In the genomic region with DNA sequence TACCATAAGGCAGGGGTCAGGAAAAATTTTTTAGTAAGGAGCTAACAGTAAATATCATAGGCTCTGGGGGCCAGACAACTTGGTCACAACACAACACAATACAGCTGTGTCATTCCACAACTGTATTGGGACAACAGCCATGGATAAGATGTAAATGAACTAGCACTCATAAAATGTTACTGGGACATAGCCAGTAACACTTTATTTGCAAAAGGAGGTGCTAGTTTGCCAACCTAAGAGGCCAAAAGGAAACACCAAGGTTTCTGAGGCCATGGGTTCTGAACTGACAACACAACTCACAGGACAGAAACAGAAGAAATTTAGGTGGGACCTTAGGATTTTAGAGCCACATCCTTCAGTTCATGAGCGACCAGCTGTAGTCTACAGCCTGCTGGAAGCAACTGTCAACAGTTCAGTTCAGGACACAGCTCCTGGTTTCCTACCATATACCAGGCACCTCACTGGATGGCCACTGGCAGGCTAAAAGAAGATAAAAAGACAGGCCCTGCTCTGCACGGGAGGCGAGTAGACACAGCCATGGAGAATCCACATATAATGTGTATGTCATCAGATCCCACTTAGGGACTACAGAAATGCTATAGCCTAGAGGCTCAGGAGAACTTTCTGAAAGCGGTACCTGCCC, we compare ENCODE assay signal across 14 cellular contexts. TPM values are rescaled to one million over a fixed set of nuclear protein-coding genes. Genes with fewer than 3 reads are reported as not detected.
"Had no signal": no experiment of that assay in that cellular context is flagged by ENCODE, and none has a peak within 500 bp of the region (broad histone marks: within the 10 kb centered on the region; RNA-seq: fewer than 3 reads in every experiment).

No MANE protein-coding gene starts in this region.

- H3K36me3 Mint-ChIP-seq: activated naive CD4-positive, alpha-beta T cell treated with anti-CD3 and anti-CD28 coated beads, Interleukin-2, amount 50 U/mL, for 72 hours had no signal

- H3K36me3 ChIP-seq: upper lobe of left lung had no signal

- ATAC-seq: activated naive CD4-positive, alpha-beta T cell treated with anti-CD3 and anti-CD28 coated beads, Interleukin-2, amount 50 U/mL, for 72 hours; stimulated activated naive CD8-positive, alpha-beta T cell treated with anti-CD3 and anti-CD28 coated beads, Interleukin-15, amount 100 ng/mL, for 72 hours; T-helper 17 cell had no signal

- H3K9me3 ChIP-seq: testis, upper lobe of left lung had no signal

- H3K27ac ChIP-seq: testis, upper lobe of left lung had no signal

- H3K4me3 Mint-ChIP-seq: neural crest cell; stimulated activated naive CD8-positive, alpha-beta T cell treated with anti-CD3 and anti-CD28 coated beads, Interleukin-15, amount 100 ng/mL, for 72 hours; T-helper 17 cell had no signal

- H3K4me1 Mint-ChIP-seq: stimulated activated naive CD8-positive, alpha-beta T cell treated with anti-CD3 and anti-CD28 coated beads, Interleukin-15, amount 100 ng/mL, for 72 hours; T-helper 17 cell had no signal

- H3K27ac Mint-ChIP-seq: activated naive CD4-positive, alpha-beta T cell treated with anti-CD3 and anti-CD28 coated beads, Interleukin-2, amount 50 U/mL, for 72 hours; stimulated activated naive CD8-positive, alpha-beta T cell treated with anti-CD3 and anti-CD28 coated beads, Interleukin-15, amount 100 ng/mL, for 72 hours; T-helper 17 cell had no signal

- H3K27me3 ChIP-seq: testis, upper lobe of left lung had no signal

- H3K4me1 ChIP-seq: testis, upper lobe of left lung had no signal

- DNase-seq: activated CD4-positive, alpha-beta T cell treated with anti-CD3 and anti-CD28 coated beads, Interleukin-2, amount 50 U/mL, for 4 hours; activated gamma-delta T cell; dermis blood vessel endothelial cell; effector memory CD4-positive, alpha-beta T cell; foreskin melanocyte; kidney glomerular epithelial cell; stimulated activated CD4-positive, alpha-beta T cell treated with anti-CD3 and anti-CD28 coated beads, Interleukin-2, amount 100 ng/mL, for 24 hours; stimulated activated naive CD8-positive, alpha-beta T cell treated with anti-CD3 and anti-CD28 coated beads, Interleukin-15, amount 100 ng/mL, for 72 hours; T-helper 17 cell; testis; upper lobe of left lung had no signal

- H3K4me3 ChIP-seq: lung, testis, upper lobe of left lung had no signal

- H3K9me3 Mint-ChIP-seq: activated naive CD4-positive, alpha-beta T cell treated with anti-CD3 and anti-CD28 coated beads, Interleukin-2, amount 50 U/mL, for 72 hours; neural crest cell; stimulated activated naive CD8-positive, alpha-beta T cell treated with anti-CD3 and anti-CD28 coated beads, Interleukin-15, amount 100 ng/mL, for 72 hours had no signal

RNA-seq across cellular contexts. Expression of gene DZIP1, which starts 23.9 kb away (rescaled TPM):
- total RNA-seq: T-helper 17 cell had no signal
